Comparison of ENCODE assay signal across 8 cellular contexts in the genomic region with DNA sequence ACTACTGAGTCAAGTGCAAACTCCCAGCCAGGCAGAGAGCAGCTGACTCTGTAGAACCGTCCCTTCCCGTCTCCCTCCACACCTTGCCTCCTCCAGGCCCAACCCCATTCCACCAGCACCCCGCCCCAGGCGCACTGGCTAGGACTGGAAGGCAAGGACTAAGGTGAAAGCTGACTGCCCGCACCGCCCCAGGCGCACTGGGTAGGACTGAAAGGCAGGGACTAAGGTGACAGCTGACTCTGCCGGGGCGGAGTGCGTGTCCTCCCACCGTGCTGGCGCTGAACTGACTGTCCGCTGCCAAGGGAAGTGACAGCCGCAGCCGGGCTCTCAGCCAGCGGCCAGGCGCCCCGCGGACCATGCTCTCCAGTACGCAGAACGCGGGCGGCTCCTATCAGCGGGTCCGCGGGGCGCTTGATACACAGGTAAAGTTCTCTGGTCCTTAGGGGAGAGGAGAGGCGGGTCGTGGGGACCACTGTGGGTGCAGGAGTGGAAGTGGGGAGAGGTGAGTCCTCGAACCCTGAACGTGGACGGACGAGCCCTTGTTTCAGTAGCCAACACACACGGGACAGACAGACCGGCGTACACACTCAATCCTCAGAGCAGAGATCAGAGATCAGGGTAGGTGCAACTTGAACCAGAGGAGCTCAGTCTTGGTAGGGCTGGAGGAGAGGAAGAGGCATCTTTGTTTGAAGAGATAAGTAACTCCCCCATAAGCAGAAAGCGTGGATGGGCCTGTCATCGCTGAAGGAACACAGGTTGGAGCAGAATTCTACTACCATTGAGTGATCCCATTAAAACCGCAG. TPM values are rescaled to one million over a fixed set of nuclear protein-coding genes. Genes with fewer than 3 reads are reported as not detected.
DNase-seq lines count a peak whose midpoint lies in the region; ATAC-seq and TF ChIP-seq lines count a peak whose summit lies in the region.

No MANE protein-coding gene starts in this region.

- no peak overlapping the region for H3K4me3 Mint-ChIP-seq in Caco-2 (ENCODE audit: unreplicated experiment)

- POLR2A ChIA-PET in Caco-2 (lab: Charles Lee) = no interaction called here

- peak; percentile 7 for DNase-seq in activated CD4-positive, alpha-beta T cell treated with anti-CD3 and anti-CD28 coated beads for 48 hours
- DNase-seq in activated CD4-positive, alpha-beta T cell treated with anti-CD3 and anti-CD28 coated beads, Interleukin-2, amount 50 U/mL, for 1 hour = no peak
- DNase-seq in choroid plexus epithelial cell (ENCODE audit: low read depth) (peak; percentile 1), left lobe of liver (ENCODE audit: low spot score) (peak; percentile 92), testis (peak; percentile 77), Caco-2 (no peak), NCI-H524 (lab: John Stamatoyannopoulos, UW) (no peak)

- H3K27ac Mint-ChIP-seq in Caco-2 (ENCODE audit: unreplicated experiment) = no peak overlapping the region

- ATAC-seq in left lobe of liver (peak; percentile 99), GM21390 (IDR thresholded peaks at IDR 0.05; ENCODE audit: unreplicated experiment) (no peak)

- H3K36me3 Mint-ChIP-seq in Caco-2 (ENCODE audit: insufficient read depth, unreplicated experiment) = no peaks in the 10 kb centered on the region

- peak overlapping the region; percentile 11 for H3K4me3 ChIP-seq in choroid plexus epithelial cell (ENCODE audit: low read depth, low read length)
- peak overlapping the region; percentile 1 to 32 for H3K4me3 ChIP-seq in testis
- H3K4me3 ChIP-seq in Caco-2 (ENCODE audit: low read depth, low read length) = no peak overlapping the region

- no peaks in the 10 kb centered on the region for H3K27me3 ChIP-seq in testis
- no peaks in the 10 kb centered on the region for H3K27me3 ChIP-seq in Caco-2 (replicated peaks; ENCODE audit: control insufficient read depth, insufficient read depth, low read length)

- H3K9me3 Mint-ChIP-seq in Caco-2 (ENCODE audit: unreplicated experiment) = no peaks in the 10 kb centered on the region

- no peaks in the 10 kb centered on the region for H3K36me3 ChIP-seq in testis (ENCODE audit: low read depth, missing control alignments)
- no peaks in the 10 kb centered on the region for H3K36me3 ChIP-seq in Caco-2 (ENCODE audit: control insufficient read depth, insufficient read depth, low read length)

- no peak overlapping the region for H3K27ac ChIP-seq in testis

- intact Hi-C loops in testis (cut with DNase I; ENCODE audit: low total_unique reads) = no loop called here
- intact Hi-C loops in Caco-2 (cut with micrococcal nuclease; ENCODE audit: unreplicated experiment) = no loop called here

- H3K4me1 Mint-ChIP-seq in Caco-2 (ENCODE audit: low read depth, unreplicated experiment) = peaks cover 19% of the 10 kb centered on the region

- no peak for TF ChIP-seq CTCF in choroid plexus epithelial cell (conservative IDR thresholded peaks at IDR 0.05; ENCODE audit: low read depth, low read length)
- TF ChIP-seq CTCF in testis (IDR thresholded peaks at IDR 0.05) = no peak
- TF ChIP-seq CTCF in Caco-2 (IDR thresholded peaks at IDR 0.05; ENCODE audit: insufficient read depth in 1 of 2, low read depth in 1 of 2, low read length in 1 of 2, severe bottlenecking in 1 of 2, unreplicated experiment in 1 of 2) = no peak

- CTCF ChIA-PET in Caco-2 (lab: Charles Lee) = no interaction called here

- WGBS in testis, 2 donors = 21 to 26% methylated on average over 26 to 36 of the region's 39 CpGs

- no peak for TF ChIP-seq POLR2A in testis (IDR thresholded peaks at IDR 0.05)

- H3K4me1 ChIP-seq in testis (peaks cover 3% of the 10 kb centered on the region), Caco-2 (peaks cover 4% of the 10 kb centered on the region; the same call in 1 of the 2 replicates)

- H3K9me3 ChIP-seq in testis (no peaks in the 10 kb centered on the region), Caco-2 (no peaks in the 10 kb centered on the region)

- peaks cover 4% of the 10 kb centered on the region for H3K27me3 Mint-ChIP-seq in Caco-2 (ENCODE audit: insufficient read depth, unreplicated experiment)

- BruUV-seq in Caco-2 (replicated peaks; lab: Mats Ljungman, UMichigan) = no TSS peak

RNA-seq across cellular contexts. Expression of a gene that starts 58.0 kb away (rescaled TPM):
- total RNA-seq in left lobe of liver (not detected), testis (1 to 10 TPM; 5.1 to 5.3 TPM), Caco-2 (2022) (0.61 and 0.74 TPM in 2 replicates)
- polyA plus RNA-seq in testis (ENCODE audit: insufficient read depth, low read depth, low replicate concordance) = 10.2 TPM

Comparison
In these comparisons a context has a peak if more than half of its experiments do, and no peak if none do; other contexts are left out.
1. DNase-seq: peak in activated CD4-positive, alpha-beta T cell treated with anti-CD3 and anti-CD28 coated beads for 48 hours (single experiment), choroid plexus epithelial cell (single experiment), left lobe of liver (single experiment) and testis (single experiment); none in activated CD4-positive, alpha-beta T cell treated with anti-CD3 and anti-CD28 coated beads, Interleukin-2, amount 50 U/mL, for 1 hour (single experiment), Caco-2 (0 of 2) and NCI-H524 (0 of 2).